In genomic region chr13:50460366-50460765, GRCh38 we compare ENCODE assay signal across 1 cellular context.
TF ChIP-seq lines count a peak whose summit lies in the region.

No MANE protein-coding gene starts in this region.

TF ChIP-seq in WTC11, 78 proteins besides CTCF, POLR2A, EP300 and RAD21 (continued from another document):
- no peak for TF ChIP-seq ZNF532 (CRISPR knock-in tag; IDR thresholded peaks at IDR 0.05; ENCODE audit: borderline replicate concordance)
- TF ChIP-seq, protein P1, sequence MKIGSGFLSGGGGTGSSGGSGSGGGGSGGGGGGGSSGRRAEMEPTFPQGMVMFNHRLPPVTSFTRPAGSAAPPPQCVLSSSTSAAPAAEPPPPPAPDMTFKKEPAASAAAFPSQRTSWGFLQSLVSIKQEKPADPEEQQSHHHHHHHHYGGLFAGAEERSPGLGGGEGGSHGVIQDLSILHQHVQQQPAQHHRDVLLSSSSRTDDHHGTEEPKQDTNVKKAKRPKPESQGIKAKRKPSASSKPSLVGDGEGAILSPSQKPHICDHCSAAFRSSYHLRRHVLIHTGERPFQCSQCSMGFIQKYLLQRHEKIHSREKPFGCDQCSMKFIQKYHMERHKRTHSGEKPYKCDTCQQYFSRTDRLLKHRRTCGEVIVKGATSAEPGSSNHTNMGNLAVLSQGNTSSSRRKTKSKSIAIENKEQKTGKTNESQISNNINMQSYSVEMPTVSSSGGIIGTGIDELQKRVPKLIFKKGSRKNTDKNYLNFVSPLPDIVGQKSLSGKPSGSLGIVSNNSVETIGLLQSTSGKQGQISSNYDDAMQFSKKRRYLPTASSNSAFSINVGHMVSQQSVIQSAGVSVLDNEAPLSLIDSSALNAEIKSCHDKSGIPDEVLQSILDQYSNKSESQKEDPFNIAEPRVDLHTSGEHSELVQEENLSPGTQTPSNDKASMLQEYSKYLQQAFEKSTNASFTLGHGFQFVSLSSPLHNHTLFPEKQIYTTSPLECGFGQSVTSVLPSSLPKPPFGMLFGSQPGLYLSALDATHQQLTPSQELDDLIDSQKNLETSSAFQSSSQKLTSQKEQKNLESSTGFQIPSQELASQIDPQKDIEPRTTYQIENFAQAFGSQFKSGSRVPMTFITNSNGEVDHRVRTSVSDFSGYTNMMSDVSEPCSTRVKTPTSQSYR (CRISPR knock-in tag; IDR thresholded peaks at IDR 0.05), result no peak
